In the genomic region with DNA sequence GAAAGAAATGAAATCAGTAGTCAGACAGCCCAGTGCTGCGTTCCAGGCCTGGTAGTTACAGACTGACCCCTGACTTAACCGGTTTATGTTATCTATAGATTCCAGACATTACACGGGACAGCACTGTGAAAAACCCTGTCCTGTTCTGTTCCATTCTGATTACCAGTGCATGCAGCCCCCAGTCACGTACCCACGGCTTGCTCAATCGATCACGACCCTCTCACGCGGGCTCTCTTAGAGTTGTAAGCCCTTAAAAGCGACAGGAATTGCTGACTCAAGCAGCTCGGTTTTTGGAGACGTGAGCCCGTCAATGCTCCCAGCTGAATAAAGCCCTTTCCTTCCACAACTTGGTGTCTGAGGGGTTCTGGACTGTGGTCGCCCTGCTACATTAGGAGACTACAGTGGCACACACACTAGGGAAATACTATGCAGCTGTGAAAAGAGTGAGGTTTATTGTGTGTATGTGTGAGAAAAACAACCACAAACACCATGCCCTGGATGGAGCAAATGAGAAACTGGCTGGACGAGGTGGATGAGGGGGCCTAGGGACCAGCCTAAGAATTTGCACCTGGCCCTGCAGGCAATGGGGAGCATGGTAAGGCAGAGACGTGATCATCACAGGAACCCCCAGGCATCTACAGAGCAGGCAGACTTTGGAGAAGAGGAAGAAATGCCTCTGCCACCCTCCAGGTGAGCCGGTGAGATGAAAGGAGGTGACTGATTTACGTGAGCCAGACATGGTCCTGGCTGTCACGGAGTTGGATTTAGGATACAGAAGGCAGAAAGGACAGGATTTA, we compare ENCODE assay signal across 1 cellular context.
TF ChIP-seq lines count a peak whose summit lies in the region.

No MANE protein-coding gene starts in this region.

TF ChIP-seq in K562, 482 proteins besides CTCF, POLR2A, EP300 and RAD21 (continued from another document and continues in another):
- TF ChIP-seq, protein P1, sequence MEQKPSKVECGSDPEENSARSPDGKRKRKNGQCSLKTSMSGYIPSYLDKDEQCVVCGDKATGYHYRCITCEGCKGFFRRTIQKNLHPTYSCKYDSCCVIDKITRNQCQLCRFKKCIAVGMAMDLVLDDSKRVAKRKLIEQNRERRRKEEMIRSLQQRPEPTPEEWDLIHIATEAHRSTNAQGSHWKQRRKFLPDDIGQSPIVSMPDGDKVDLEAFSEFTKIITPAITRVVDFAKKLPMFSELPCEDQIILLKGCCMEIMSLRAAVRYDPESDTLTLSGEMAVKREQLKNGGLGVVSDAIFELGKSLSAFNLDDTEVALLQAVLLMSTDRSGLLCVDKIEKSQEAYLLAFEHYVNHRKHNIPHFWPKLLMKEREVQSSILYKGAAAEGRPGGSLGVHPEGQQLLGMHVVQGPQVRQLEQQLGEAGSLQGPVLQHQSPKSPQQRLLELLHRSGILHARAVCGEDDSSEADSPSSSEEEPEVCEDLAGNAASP (IDR thresholded peaks at IDR 0.05): no peak
- TF ChIP-seq RFX1 (IDR thresholded peaks at IDR 0.05) (no peak), TAF9B (IDR thresholded peaks at IDR 0.05; ENCODE audit: partially characterized antibody) (no peak), ZFX (CRISPR knock-in tag; IDR thresholded peaks at IDR 0.05) (peak; percentile 67), PYGO2 (tag; IDR thresholded peaks at IDR 0.05) (no peak), SUPT5H (IDR thresholded peaks at IDR 0.05) (no peak), KLF1 (tag; IDR thresholded peaks at IDR 0.05) (no peak), NFE2L1 (tag; IDR thresholded peaks at IDR 0.05; ENCODE audit: borderline replicate concordance, low read depth) (no peak), TBL1XR1 (IDR thresholded peaks at IDR 0.05; ENCODE audit: low read length in 2 of 2) (peak; percentile 39 to 94; a peak in 3 of 4 replicates), GATAD2B (IDR thresholded peaks at IDR 0.05; ENCODE audit: borderline replicate concordance) (peak; percentile 95), NFATC3 (IDR thresholded peaks at IDR 0.05) (peak; percentile 55; the same call in 1 of the 2 replicates), ZNF436 (CRISPR knock-in tag; IDR thresholded peaks at IDR 0.05) (no peak), FOXJ3 (CRISPR knock-in tag; IDR thresholded peaks at IDR 0.05) (no peak), ETS2 (tag; IDR thresholded peaks at IDR 0.05; ENCODE audit: borderline replicate concordance, poor library complexity, severe bottlenecking) (no peak), ZNF217 (CRISPR knock-in tag; IDR thresholded peaks at IDR 0.05) (no peak), PHF20 (IDR thresholded peaks at IDR 0.05; ENCODE audit: partially characterized antibody) (no peak), MIER1 (IDR thresholded peaks at IDR 0.05; ENCODE audit: low read depth) (no peak), ZNF274 (IDR thresholded peaks at IDR 0.05; ENCODE audit: borderline replicate concordance, low read depth, low read length) (0 out of 2 replicates have a peak, but pooled peaks have one; percentile 6), SMAD3 (CRISPR knock-in tag; conservative IDR thresholded peaks at IDR 0.05) (0 out of 2 replicates have a peak, but pooled peaks have one; percentile 11), YBX1 (IDR thresholded peaks at IDR 0.05) (no peak), ZNF316 (IDR thresholded peaks at IDR 0.05) (peak; percentile 94), GTF2A2 (tag; IDR thresholded peaks at IDR 0.05) (no peak)
- TF ChIP-seq, protein P2, sequence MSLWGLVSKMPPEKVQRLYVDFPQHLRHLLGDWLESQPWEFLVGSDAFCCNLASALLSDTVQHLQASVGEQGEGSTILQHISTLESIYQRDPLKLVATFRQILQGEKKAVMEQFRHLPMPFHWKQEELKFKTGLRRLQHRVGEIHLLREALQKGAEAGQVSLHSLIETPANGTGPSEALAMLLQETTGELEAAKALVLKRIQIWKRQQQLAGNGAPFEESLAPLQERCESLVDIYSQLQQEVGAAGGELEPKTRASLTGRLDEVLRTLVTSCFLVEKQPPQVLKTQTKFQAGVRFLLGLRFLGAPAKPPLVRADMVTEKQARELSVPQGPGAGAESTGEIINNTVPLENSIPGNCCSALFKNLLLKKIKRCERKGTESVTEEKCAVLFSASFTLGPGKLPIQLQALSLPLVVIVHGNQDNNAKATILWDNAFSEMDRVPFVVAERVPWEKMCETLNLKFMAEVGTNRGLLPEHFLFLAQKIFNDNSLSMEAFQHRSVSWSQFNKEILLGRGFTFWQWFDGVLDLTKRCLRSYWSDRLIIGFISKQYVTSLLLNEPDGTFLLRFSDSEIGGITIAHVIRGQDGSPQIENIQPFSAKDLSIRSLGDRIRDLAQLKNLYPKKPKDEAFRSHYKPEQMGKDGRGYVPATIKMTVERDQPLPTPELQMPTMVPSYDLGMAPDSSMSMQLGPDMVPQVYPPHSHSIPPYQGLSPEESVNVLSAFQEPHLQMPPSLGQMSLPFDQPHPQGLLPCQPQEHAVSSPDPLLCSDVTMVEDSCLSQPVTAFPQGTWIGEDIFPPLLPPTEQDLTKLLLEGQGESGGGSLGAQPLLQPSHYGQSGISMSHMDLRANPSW (CRISPR knock-in tag; IDR thresholded peaks at IDR 0.05): no peak
- TF ChIP-seq, protein P3, sequence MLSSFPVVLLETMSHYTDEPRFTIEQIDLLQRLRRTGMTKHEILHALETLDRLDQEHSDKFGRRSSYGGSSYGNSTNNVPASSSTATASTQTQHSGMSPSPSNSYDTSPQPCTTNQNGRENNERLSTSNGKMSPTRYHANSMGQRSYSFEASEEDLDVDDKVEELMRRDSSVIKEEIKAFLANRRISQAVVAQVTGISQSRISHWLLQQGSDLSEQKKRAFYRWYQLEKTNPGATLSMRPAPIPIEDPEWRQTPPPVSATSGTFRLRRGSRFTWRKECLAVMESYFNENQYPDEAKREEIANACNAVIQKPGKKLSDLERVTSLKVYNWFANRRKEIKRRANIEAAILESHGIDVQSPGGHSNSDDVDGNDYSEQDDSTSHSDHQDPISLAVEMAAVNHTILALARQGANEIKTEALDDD (IDR thresholded peaks at IDR 0.05): peak; percentile 100
- TF ChIP-seq, protein P4, sequence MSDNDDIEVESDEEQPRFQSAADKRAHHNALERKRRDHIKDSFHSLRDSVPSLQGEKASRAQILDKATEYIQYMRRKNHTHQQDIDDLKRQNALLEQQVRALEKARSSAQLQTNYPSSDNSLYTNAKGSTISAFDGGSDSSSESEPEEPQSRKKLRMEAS (CRISPR knock-in tag; IDR thresholded peaks at IDR 0.05): no peak
- TF ChIP-seq, protein P5, sequence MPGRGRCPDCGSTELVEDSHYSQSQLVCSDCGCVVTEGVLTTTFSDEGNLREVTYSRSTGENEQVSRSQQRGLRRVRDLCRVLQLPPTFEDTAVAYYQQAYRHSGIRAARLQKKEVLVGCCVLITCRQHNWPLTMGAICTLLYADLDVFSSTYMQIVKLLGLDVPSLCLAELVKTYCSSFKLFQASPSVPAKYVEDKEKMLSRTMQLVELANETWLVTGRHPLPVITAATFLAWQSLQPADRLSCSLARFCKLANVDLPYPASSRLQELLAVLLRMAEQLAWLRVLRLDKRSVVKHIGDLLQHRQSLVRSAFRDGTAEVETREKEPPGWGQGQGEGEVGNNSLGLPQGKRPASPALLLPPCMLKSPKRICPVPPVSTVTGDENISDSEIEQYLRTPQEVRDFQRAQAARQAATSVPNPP (IDR thresholded peaks at IDR 0.05; ENCODE audit: borderline replicate concordance, insufficient read depth, insufficient read length): no peak
- TF ChIP-seq, protein P6, sequence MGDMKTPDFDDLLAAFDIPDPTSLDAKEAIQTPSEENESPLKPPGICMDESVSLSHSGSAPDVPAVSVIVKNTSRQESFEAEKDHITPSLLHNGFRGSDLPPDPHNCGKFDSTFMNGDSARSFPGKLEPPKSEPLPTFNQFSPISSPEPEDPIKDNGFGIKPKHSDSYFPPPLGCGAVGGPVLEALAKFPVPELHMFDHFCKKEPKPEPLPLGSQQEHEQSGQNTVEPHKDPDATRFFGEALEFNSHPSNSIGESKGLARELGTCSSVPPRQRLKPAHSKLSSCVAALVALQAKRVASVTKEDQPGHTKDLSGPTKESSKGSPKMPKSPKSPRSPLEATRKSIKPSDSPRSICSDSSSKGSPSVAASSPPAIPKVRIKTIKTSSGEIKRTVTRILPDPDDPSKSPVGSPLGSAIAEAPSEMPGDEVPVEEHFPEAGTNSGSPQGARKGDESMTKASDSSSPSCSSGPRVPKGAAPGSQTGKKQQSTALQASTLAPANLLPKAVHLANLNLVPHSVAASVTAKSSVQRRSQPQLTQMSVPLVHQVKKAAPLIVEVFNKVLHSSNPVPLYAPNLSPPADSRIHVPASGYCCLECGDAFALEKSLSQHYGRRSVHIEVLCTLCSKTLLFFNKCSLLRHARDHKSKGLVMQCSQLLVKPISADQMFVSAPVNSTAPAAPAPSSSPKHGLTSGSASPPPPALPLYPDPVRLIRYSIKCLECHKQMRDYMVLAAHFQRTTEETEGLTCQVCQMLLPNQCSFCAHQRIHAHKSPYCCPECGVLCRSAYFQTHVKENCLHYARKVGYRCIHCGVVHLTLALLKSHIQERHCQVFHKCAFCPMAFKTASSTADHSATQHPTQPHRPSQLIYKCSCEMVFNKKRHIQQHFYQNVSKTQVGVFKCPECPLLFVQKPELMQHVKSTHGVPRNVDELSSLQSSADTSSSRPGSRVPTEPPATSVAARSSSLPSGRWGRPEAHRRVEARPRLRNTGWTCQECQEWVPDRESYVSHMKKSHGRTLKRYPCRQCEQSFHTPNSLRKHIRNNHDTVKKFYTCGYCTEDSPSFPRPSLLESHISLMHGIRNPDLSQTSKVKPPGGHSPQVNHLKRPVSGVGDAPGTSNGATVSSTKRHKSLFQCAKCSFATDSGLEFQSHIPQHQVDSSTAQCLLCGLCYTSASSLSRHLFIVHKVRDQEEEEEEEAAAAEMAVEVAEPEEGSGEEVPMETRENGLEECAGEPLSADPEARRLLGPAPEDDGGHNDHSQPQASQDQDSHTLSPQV (IDR thresholded peaks at IDR 0.05): peak; percentile 94
- TF ChIP-seq, protein P7, sequence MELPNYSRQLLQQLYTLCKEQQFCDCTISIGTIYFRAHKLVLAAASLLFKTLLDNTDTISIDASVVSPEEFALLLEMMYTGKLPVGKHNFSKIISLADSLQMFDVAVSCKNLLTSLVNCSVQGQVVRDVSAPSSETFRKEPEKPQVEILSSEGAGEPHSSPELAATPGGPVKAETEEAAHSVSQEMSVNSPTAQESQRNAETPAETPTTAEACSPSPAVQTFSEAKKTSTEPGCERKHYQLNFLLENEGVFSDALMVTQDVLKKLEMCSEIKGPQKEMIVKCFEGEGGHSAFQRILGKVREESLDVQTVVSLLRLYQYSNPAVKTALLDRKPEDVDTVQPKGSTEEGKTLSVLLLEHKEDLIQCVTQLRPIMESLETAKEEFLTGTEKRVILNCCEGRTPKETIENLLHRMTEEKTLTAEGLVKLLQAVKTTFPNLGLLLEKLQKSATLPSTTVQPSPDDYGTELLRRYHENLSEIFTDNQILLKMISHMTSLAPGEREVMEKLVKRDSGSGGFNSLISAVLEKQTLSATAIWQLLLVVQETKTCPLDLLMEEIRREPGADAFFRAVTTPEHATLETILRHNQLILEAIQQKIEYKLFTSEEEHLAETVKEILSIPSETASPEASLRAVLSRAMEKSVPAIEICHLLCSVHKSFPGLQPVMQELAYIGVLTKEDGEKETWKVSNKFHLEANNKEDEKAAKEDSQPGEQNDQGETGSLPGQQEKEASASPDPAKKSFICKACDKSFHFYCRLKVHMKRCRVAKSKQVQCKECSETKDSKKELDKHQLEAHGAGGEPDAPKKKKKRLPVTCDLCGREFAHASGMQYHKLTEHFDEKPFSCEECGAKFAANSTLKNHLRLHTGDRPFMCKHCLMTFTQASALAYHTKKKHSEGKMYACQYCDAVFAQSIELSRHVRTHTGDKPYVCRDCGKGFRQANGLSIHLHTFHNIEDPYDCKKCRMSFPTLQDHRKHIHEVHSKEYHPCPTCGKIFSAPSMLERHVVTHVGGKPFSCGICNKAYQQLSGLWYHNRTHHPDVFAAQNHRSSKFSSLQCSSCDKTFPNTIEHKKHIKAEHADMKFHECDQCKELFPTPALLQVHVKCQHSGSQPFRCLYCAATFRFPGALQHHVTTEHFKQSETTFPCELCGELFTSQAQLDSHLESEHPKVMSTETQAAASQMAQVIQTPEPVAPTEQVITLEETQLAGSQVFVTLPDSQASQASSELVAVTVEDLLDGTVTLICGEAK (IDR thresholded peaks at IDR 0.05): peak; percentile 14; the same call in 1 of the 2 replicates
- TF ChIP-seq, protein P7 (CRISPR knock-in tag; IDR thresholded peaks at IDR 0.05): no peak
- TF ChIP-seq, protein P8, sequence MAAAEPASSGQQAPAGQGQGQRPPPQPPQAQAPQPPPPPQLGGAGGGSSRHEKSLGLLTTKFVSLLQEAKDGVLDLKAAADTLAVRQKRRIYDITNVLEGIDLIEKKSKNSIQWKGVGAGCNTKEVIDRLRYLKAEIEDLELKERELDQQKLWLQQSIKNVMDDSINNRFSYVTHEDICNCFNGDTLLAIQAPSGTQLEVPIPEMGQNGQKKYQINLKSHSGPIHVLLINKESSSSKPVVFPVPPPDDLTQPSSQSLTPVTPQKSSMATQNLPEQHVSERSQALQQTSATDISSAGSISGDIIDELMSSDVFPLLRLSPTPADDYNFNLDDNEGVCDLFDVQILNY (CRISPR knock-in tag; IDR thresholded peaks at IDR 0.05): no peak
- TF ChIP-seq, protein P9, sequence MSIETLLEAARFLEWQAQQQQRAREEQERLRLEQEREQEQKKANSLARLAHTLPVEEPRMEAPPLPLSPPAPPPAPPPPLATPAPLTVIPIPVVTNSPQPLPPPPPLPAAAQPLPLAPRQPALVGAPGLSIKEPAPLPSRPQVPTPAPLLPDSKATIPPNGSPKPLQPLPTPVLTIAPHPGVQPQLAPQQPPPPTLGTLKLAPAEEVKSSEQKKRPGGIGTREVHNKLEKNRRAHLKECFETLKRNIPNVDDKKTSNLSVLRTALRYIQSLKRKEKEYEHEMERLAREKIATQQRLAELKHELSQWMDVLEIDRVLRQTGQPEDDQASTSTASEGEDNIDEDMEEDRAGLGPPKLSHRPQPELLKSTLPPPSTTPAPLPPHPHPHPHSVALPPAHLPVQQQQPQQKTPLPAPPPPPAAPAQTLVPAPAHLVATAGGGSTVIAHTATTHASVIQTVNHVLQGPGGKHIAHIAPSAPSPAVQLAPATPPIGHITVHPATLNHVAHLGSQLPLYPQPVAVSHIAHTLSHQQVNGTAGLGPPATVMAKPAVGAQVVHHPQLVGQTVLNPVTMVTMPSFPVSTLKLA (conservative IDR thresholded peaks at IDR 0.05): peak; percentile 54 to 84; a peak in 3 of 4 replicates
